ENCODE assay signal across 23 cellular contexts in the genomic region with DNA sequence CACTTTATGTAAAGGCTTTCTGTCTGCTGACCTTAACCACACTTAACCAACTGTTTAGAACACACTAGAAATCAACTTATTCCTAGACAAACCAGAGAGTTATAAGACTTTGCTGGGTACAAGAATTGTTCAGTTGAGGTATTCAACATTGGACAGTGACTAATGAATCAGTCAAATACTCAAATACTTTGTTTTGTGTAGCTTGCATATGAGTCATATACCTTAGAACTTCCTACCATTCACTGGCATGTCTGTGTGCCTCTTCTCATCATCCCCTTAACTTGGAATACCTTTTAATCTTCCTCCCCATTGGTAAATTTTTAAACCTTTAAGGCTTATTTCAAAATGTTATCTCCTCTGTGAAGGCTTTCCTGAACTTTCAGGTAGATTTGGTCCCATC.
"Had no signal": no experiment of that assay in that cellular context is flagged by ENCODE, and none has a peak within 500 bp of the region (broad histone marks: within the 10 kb centered on the region; RNA-seq: fewer than 3 reads in every experiment).

No MANE protein-coding gene starts in this region.

- H3K27ac ChIP-seq: adrenal gland, colonic mucosa, left lung, tibial artery, VCaP had no signal

- DNase-seq: activated CD4-positive, alpha-beta T cell treated with anti-CD3 and anti-CD28 coated beads, Interleukin-2, amount 50 U/mL, for 1 hour; activated CD4-positive, CD25-positive, alpha-beta regulatory T cell treated with anti-CD3 and anti-CD28 coated beads, Interleukin-2, amount 50 U/mL, for 72 hours; activated CD8-positive, alpha-beta memory T cell treated with anti-CD3 and anti-CD28 coated beads for 24 hours; activated CD8-positive, alpha-beta memory T cell treated with anti-CD3 and anti-CD28 coated beads, Interleukin-2, amount 50 U/mL, for 48 hours; activated effector memory CD4-positive, alpha-beta T cell treated with anti-CD3 and anti-CD28 coated beads, Interleukin-2, amount 50 U/mL, for 16 hours; activated T-cell treated with anti-CD3 and anti-CD28 coated beads, Interleukin-2, amount 50 U/mL, for 72 hours; adrenal gland; caudate nucleus; colonic mucosa; endodermal cell; hypothalamus; islet precursor cell; left lung; occipital lobe; posterior cingulate gyrus; retina; stimulated activated CD4-positive, alpha-beta T cell treated with anti-CD3 and anti-CD28 coated beads, Interleukin-2, amount 100 ng/mL, for 24 hours; stimulated activated naive CD4-positive, alpha-beta T cell treated with Interleukin-2 at 50 U/mL for 16 hours; T-helper 2 cell; tibial artery had no signal

- H3K4me3 Mint-ChIP-seq: activated naive CD4-positive, alpha-beta T cell treated with anti-CD3 and anti-CD28 coated beads, Interleukin-2, amount 50 U/mL, for 24 hours; activated T-cell treated with anti-CD3 and anti-CD28 coated beads, Interleukin-2, amount 50 U/mL, for 72 hours; endodermal cell had no signal

- FAIRE-seq: frontal cortex had no signal

- H3K9me3 Mint-ChIP-seq: activated naive CD4-positive, alpha-beta T cell treated with anti-CD3 and anti-CD28 coated beads, Interleukin-2, amount 50 U/mL, for 24 hours had no signal

- ATAC-seq: activated T-cell treated with anti-CD3 and anti-CD28 coated beads, Interleukin-2, amount 50 U/mL, for 72 hours; left lung had no signal

- H3K9me3 ChIP-seq: adrenal gland, colonic mucosa, left lung, tibial artery had no signal

- H3K36me3 ChIP-seq: adrenal gland, colonic mucosa, left lung, tibial artery had no signal

- H3K4me3 ChIP-seq: adrenal gland, colonic mucosa, left lung, tibial artery had no signal

- H3K4me1 Mint-ChIP-seq: activated naive CD4-positive, alpha-beta T cell treated with anti-CD3 and anti-CD28 coated beads, Interleukin-2, amount 50 U/mL, for 24 hours; endodermal cell had no signal

- H3K27me3 Mint-ChIP-seq: activated naive CD4-positive, alpha-beta T cell treated with anti-CD3 and anti-CD28 coated beads, Interleukin-2, amount 50 U/mL, for 24 hours had no signal

- H3K4me1 ChIP-seq: adrenal gland, colonic mucosa, left lung, tibial artery had no signal

- H3K36me3 Mint-ChIP-seq: activated naive CD4-positive, alpha-beta T cell treated with anti-CD3 and anti-CD28 coated beads, Interleukin-2, amount 50 U/mL, for 24 hours had no signal

- H3K27me3 ChIP-seq: adrenal gland, colonic mucosa, left lung, tibial artery had no signal

- H3K27ac Mint-ChIP-seq: activated naive CD4-positive, alpha-beta T cell treated with anti-CD3 and anti-CD28 coated beads, Interleukin-2, amount 50 U/mL, for 24 hours; activated T-cell treated with anti-CD3 and anti-CD28 coated beads, Interleukin-2, amount 50 U/mL, for 72 hours; endodermal cell had no signal
